1 cellular context compared by ENCODE assay signal in genomic region chr11:12951376-12951775, GRCh38.
TF ChIP-seq lines count a peak whose summit lies in the region.

No MANE protein-coding gene starts in this region.

TF ChIP-seq in K562, 482 proteins besides CTCF, POLR2A, EP300 and RAD21 (continued from another document and continues in another):
- TF ChIP-seq, protein P1, sequence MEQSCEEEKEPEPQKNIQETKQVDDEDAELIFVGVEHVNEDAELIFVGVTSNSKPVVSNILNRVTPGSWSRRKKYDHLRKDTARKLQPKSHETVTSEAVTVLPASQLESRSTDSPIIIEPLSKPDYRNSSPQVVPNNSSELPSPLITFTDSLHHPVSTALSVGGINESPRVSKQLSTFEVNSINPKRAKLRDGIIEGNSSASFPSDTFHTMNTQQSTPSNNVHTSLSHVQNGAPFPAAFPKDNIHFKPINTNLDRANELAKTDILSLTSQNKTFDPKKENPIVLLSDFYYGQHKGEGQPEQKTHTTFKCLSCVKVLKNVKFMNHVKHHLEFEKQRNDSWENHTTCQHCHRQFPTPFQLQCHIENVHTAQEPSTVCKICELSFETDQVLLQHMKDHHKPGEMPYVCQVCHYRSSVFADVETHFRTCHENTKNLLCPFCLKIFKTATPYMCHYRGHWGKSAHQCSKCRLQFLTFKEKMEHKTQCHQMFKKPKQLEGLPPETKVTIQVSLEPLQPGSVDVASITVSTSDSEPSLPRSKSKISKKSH (CRISPR knock-in tag; IDR thresholded peaks at IDR 0.05) = no peak
- TF ChIP-seq CREB5 (CRISPR knock-in tag; IDR thresholded peaks at IDR 0.05) = no peak
- TF ChIP-seq MYBL2 (IDR thresholded peaks at IDR 0.05; ENCODE audit: low read depth) = no peak
- no peak for TF ChIP-seq MYBL2 (CRISPR knock-in tag; IDR thresholded peaks at IDR 0.05; ENCODE audit: borderline replicate concordance)
- no peak for TF ChIP-seq ZNF699 (CRISPR knock-in tag; IDR thresholded peaks at IDR 0.05; ENCODE audit: insufficient replicate concordance)
- TF ChIP-seq, protein P2, sequence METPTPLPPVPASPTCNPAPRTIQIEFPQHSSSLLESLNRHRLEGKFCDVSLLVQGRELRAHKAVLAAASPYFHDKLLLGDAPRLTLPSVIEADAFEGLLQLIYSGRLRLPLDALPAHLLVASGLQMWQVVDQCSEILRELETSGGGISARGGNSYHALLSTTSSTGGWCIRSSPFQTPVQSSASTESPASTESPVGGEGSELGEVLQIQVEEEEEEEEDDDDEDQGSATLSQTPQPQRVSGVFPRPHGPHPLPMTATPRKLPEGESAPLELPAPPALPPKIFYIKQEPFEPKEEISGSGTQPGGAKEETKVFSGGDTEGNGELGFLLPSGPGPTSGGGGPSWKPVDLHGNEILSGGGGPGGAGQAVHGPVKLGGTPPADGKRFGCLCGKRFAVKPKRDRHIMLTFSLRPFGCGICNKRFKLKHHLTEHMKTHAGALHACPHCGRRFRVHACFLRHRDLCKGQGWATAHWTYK (CRISPR knock-in tag; IDR thresholded peaks at IDR 0.05) = no peak
- TF ChIP-seq DACH1 (IDR thresholded peaks at IDR 0.05; ENCODE audit: partially characterized antibody) = no peak
- no peak for TF ChIP-seq RB1 (IDR thresholded peaks at IDR 0.05; ENCODE audit: low read depth)
- no peak for TF ChIP-seq NFE2 (IDR thresholded peaks at IDR 0.05; ENCODE audit: low read depth)
- TF ChIP-seq HEY1 (CRISPR knock-in tag; IDR thresholded peaks at IDR 0.05; ENCODE audit: borderline replicate concordance) = no peak
- no peak for TF ChIP-seq AFF4 (CRISPR knock-in tag; IDR thresholded peaks at IDR 0.05)
- TF ChIP-seq ZNF232 (CRISPR knock-in tag; IDR thresholded peaks at IDR 0.05) = no peak
- TF ChIP-seq NR2F6 (CRISPR knock-in tag; IDR thresholded peaks at IDR 0.05) = no peak
- TF ChIP-seq, protein P3, sequence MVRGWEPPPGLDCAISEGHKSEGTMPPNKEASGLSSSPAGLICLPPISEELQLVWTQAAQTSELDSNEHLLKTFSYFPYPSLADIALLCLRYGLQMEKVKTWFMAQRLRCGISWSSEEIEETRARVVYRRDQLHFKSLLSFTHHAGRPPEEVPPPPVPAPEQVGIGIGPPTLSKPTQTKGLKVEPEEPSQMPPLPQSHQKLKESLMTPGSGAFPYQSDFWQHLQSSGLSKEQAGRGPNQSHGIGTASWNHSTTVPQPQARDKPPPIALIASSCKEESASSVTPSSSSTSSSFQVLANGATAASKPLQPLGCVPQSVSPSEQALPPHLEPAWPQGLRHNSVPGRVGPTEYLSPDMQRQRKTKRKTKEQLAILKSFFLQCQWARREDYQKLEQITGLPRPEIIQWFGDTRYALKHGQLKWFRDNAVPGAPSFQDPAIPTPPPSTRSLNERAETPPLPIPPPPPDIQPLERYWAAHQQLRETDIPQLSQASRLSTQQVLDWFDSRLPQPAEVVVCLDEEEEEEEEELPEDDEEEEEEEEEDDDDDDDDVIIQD (CRISPR knock-in tag; IDR thresholded peaks at IDR 0.05) = no peak
- 0 out of 2 replicates have a peak, but pooled peaks have one; percentile 17 for TF ChIP-seq NR2C1 (IDR thresholded peaks at IDR 0.05)
- TF ChIP-seq NR2C1 (tag; IDR thresholded peaks at IDR 0.05) = peak; percentile 55; the same call in 1 of the 2 replicates
- 0 out of 2 replicates have a peak, but pooled peaks have one; percentile 32 for TF ChIP-seq ETV1 (tag; conservative IDR thresholded peaks at IDR 0.05; ENCODE audit: low read depth)
- TF ChIP-seq ZNF175 (CRISPR knock-in tag; IDR thresholded peaks at IDR 0.05; ENCODE audit: low read depth) = peak; percentile 52; the same call in 1 of the 2 replicates
- peak; percentile 13; the same call in 1 of the 2 replicates for TF ChIP-seq CXXC5 (CRISPR knock-in tag; IDR thresholded peaks at IDR 0.05)
- TF ChIP-seq, protein P4, sequence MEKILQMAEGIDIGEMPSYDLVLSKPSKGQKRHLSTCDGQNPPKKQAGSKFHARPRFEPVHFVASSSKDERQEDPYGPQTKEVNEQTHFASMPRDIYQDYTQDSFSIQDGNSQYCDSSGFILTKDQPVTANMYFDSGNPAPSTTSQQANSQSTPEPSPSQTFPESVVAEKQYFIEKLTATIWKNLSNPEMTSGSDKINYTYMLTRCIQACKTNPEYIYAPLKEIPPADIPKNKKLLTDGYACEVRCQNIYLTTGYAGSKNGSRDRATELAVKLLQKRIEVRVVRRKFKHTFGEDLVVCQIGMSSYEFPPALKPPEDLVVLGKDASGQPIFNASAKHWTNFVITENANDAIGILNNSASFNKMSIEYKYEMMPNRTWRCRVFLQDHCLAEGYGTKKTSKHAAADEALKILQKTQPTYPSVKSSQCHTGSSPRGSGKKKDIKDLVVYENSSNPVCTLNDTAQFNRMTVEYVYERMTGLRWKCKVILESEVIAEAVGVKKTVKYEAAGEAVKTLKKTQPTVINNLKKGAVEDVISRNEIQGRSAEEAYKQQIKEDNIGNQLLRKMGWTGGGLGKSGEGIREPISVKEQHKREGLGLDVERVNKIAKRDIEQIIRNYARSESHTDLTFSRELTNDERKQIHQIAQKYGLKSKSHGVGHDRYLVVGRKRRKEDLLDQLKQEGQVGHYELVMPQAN (IDR thresholded peaks at IDR 0.05; ENCODE audit: borderline replicate concordance) = no peak
- TF ChIP-seq EWSR1 (IDR thresholded peaks at IDR 0.05; ENCODE audit: borderline replicate concordance, low read depth, partially characterized antibody) = no peak
- no peak for TF ChIP-seq KDM5B (IDR thresholded peaks at IDR 0.05; ENCODE audit: insufficient replicate concordance, low read depth, low read length)
- no peak for TF ChIP-seq PHB (CRISPR knock-in tag; IDR thresholded peaks at IDR 0.05)
- no peak for TF ChIP-seq KAT2B (IDR thresholded peaks at IDR 0.05; ENCODE audit: low read depth, low read length)
- TF ChIP-seq, protein P5, sequence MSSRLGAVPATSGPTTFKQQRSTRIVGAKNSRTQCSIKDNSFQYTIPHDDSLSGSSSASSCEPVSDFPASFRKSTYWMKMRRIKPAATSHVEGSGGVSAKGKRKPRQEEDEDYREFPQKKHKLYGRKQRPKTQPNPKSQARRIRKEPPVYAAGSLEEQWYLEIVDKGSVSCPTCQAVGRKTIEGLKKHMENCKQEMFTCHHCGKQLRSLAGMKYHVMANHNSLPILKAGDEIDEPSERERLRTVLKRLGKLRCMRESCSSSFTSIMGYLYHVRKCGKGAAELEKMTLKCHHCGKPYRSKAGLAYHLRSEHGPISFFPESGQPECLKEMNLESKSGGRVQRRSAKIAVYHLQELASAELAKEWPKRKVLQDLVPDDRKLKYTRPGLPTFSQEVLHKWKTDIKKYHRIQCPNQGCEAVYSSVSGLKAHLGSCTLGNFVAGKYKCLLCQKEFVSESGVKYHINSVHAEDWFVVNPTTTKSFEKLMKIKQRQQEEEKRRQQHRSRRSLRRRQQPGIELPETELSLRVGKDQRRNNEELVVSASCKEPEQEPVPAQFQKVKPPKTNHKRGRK (tag; IDR thresholded peaks at IDR 0.05) = no peak
- no peak for TF ChIP-seq RFX7 (CRISPR knock-in tag; IDR thresholded peaks at IDR 0.05)
- no peak for TF ChIP-seq ELF1 (tag; IDR thresholded peaks at IDR 0.05)
- TF ChIP-seq CEBPG (CRISPR knock-in tag; IDR thresholded peaks at IDR 0.05) = no peak
- no peak for TF ChIP-seq CEBPG (tag; conservative IDR thresholded peaks at IDR 0.05 in 1 of 2, IDR thresholded peaks at IDR 0.05 in 1 of 2)
- TF ChIP-seq BCOR (IDR thresholded peaks at IDR 0.05) = no peak
- peak; percentile 54; the same call in 1 of the 2 replicates for TF ChIP-seq DMBX1 (CRISPR knock-in tag; IDR thresholded peaks at IDR 0.05; ENCODE audit: borderline replicate concordance)
- no peak for TF ChIP-seq HNRNPLL (IDR thresholded peaks at IDR 0.05; ENCODE audit: low read depth, low read length, poor library complexity, severe bottlenecking)
- TF ChIP-seq ZNF133 (CRISPR knock-in tag; IDR thresholded peaks at IDR 0.05) = no peak
- TF ChIP-seq JUND (IDR thresholded peaks at IDR 0.05; ENCODE audit: borderline replicate concordance, low read depth, low read length) = peak; percentile 44; the same call in 1 of the 2 replicates
- TF ChIP-seq JUND (tag; IDR thresholded peaks at IDR 0.05; ENCODE audit: borderline replicate concordance, low read depth, low read length) = no peak
- 0 out of 2 replicates have a peak, but pooled peaks have one; percentile 19 for TF ChIP-seq GTF2A2 (tag; IDR thresholded peaks at IDR 0.05)
- no peak for TF ChIP-seq ZBTB17 (CRISPR knock-in tag; IDR thresholded peaks at IDR 0.05)
- 0 out of 2 replicates have a peak, but pooled peaks have one; percentile 30 for TF ChIP-seq HINFP (tag; conservative IDR thresholded peaks at IDR 0.05; ENCODE audit: low read depth)
- TF ChIP-seq THAP12 (CRISPR knock-in tag; IDR thresholded peaks at IDR 0.05) = no peak
